Comparison of ENCODE assay signal across 1 cellular context in genomic region chrX:71111851-71112468, GRCh38.
TF ChIP-seq lines count a peak whose summit lies in the region.

No MANE protein-coding gene starts in this region.

TF ChIP-seq in SK-N-SH, 30 proteins besides CTCF, POLR2A, EP300 and RAD21 (continued from another document):
- no peak for TF ChIP-seq REST (IDR thresholded peaks at IDR 0.05; ENCODE audit: low read depth, low read length)
- no peak for TF ChIP-seq NRF1 (IDR thresholded peaks at IDR 0.05; ENCODE audit: low read depth, low read length)
- TF ChIP-seq CHD2 (IDR thresholded peaks at IDR 0.05; ENCODE audit: low read length, partially characterized antibody): no peak
- no peak for TF ChIP-seq FOXM1 (IDR thresholded peaks at IDR 0.05; ENCODE audit: low read depth)
- TF ChIP-seq YY1 (IDR thresholded peaks at IDR 0.05; ENCODE audit: low read depth): no peak
- TF ChIP-seq ELF1 (IDR thresholded peaks at IDR 0.05): no peak
